1 cellular context compared by ENCODE assay signal in the genomic region with DNA sequence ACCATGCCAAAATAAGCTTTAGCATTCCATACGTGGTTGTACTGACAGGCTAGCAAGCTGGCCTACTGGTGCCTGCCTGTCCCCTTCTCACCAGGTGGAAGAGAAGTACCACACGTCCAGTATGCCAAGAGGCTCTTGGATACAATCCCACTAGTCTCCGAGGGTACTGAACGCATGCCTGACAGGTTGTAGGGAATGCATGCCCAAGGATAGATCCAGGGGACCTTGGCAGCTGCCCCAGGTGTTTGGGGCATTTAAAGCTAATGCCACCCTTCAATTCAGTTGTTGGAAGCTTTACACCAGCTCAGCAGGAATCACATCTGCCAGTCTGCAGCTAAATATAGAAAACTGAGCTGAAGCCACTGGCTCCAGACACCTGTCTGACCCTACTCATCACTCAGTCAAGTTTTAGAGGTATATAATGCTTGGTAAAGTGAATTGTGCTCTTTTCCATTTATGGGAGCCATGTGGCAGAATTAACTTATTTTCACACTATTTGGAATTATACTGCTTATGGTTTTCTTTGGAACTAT.
TF ChIP-seq lines count a peak whose summit lies in the region.

No MANE protein-coding gene starts in this region.

TF ChIP-seq in GM23338, 12 proteins besides CTCF, POLR2A, EP300 and RAD21 (continued from another document):
- TF ChIP-seq, protein P1, sequence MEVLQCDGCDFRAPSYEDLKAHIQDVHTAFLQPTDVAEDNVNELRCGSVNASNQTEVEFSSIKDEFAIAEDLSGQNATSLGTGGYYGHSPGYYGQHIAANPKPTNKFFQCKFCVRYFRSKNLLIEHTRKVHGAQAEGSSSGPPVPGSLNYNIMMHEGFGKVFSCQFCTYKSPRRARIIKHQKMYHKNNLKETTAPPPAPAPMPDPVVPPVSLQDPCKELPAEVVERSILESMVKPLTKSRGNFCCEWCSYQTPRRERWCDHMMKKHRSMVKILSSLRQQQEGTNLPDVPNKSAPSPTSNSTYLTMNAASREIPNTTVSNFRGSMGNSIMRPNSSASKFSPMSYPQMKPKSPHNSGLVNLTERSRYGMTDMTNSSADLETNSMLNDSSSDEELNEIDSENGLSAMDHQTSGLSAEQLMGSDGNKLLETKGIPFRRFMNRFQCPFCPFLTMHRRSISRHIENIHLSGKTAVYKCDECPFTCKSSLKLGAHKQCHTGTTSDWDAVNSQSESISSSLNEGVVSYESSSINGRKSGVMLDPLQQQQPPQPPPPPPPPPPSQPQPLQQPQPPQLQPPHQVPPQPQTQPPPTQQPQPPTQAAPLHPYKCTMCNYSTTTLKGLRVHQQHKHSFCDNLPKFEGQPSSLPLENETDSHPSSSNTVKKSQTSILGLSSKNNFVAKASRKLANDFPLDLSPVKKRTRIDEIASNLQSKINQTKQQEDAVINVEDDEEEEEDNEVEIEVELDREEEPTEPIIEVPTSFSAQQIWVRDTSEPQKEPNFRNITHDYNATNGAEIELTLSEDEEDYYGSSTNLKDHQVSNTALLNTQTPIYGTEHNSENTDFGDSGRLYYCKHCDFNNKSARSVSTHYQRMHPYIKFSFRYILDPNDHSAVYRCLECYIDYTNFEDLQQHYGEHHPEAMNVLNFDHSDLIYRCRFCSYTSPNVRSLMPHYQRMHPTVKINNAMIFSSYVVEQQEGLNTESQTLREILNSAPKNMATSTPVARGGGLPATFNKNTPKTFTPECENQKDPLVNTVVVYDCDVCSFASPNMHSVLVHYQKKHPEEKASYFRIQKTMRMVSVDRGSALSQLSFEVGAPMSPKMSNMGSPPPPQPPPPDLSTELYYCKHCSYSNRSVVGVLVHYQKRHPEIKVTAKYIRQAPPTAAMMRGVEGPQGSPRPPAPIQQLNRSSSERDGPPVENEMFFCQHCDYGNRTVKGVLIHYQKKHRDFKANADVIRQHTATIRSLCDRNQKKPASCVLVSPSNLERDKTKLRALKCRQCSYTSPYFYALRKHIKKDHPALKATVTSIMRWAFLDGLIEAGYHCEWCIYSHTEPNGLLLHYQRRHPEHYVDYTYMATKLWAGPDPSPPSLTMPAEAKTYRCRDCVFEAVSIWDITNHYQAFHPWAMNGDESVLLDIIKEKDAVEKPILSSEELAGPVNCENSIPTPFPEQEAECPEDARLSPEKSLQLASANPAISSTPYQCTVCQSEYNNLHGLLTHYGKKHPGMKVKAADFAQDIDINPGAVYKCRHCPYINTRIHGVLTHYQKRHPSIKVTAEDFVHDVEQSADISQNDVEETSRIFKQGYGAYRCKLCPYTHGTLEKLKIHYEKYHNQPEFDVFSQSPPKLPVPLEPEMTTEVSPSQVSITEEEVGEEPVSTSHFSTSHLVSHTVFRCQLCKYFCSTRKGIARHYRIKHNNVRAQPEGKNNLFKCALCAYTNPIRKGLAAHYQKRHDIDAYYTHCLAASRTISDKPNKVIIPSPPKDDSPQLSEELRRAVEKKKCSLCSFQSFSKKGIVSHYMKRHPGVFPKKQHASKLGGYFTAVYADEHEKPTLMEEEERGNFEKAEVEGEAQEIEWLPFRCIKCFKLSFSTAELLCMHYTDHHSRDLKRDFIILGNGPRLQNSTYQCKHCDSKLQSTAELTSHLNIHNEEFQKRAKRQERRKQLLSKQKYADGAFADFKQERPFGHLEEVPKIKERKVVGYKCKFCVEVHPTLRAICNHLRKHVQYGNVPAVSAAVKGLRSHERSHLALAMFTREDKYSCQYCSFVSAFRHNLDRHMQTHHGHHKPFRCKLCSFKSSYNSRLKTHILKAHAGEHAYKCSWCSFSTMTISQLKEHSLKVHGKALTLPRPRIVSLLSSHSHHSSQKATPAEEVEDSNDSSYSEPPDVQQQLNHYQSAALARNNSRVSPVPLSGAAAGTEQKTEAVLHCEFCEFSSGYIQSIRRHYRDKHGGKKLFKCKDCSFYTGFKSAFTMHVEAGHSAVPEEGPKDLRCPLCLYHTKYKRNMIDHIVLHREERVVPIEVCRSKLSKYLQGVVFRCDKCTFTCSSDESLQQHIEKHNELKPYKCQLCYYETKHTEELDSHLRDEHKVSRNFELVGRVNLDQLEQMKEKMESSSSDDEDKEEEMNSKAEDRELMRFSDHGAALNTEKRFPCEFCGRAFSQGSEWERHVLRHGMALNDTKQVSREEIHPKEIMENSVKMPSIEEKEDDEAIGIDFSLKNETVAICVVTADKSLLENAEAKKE (CRISPR knock-in tag; IDR thresholded peaks at IDR 0.05): no peak
- TF ChIP-seq CREB1 (CRISPR knock-in tag; IDR thresholded peaks at IDR 0.05; ENCODE audit: low read depth): no peak
- no peak for TF ChIP-seq NANOG (IDR thresholded peaks at IDR 0.05; ENCODE audit: borderline replicate concordance)
- no peak for TF ChIP-seq EZH2phosphoT487 (IDR thresholded peaks at IDR 0.05; ENCODE audit: unreplicated experiment)
- TF ChIP-seq JUNB (IDR thresholded peaks at IDR 0.05; ENCODE audit: unreplicated experiment): no peak
- TF ChIP-seq ZNF331 (CRISPR knock-in tag; IDR thresholded peaks at IDR 0.05; ENCODE audit: low read depth): no peak
- TF ChIP-seq, protein P2, sequence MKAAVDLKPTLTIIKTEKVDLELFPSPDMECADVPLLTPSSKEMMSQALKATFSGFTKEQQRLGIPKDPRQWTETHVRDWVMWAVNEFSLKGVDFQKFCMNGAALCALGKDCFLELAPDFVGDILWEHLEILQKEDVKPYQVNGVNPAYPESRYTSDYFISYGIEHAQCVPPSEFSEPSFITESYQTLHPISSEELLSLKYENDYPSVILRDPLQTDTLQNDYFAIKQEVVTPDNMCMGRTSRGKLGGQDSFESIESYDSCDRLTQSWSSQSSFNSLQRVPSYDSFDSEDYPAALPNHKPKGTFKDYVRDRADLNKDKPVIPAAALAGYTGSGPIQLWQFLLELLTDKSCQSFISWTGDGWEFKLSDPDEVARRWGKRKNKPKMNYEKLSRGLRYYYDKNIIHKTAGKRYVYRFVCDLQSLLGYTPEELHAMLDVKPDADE (IDR thresholded peaks at IDR 0.05): no peak
- TF ChIP-seq EZH2 (IDR thresholded peaks at IDR 0.05; ENCODE audit: low read depth, unreplicated experiment): no peak
- TF ChIP-seq POLR2AphosphoS5 (IDR thresholded peaks at IDR 0.05; ENCODE audit: low read depth): no peak; the same call in 1 of the 2 replicates
